20 cellular contexts compared by ENCODE assay signal in genomic region chr9:80874276-80874675, GRCh38.
DNase-seq lines count a peak whose midpoint lies in the region; ATAC-seq and TF ChIP-seq lines count a peak whose summit lies in the region.
"Had no signal": no experiment of that assay in that cellular context is flagged by ENCODE, and none has a peak within 500 bp of the region (broad histone marks: within the 10 kb centered on the region; RNA-seq: fewer than 3 reads in every experiment).

No MANE protein-coding gene starts in this region.

- H4K20me1 ChIP-seq in PC-3 (ENCODE audit: low read length) = no peaks in the 10 kb centered on the region

- no peak overlapping the region for H3K27ac Mint-ChIP-seq in activated CD4-positive, alpha-beta T cell treated with anti-CD3 and anti-CD28 coated beads, Interleukin-2, amount 10 ng/mL, durations not matched to agents 24 days and 14 days
- H3K27ac Mint-ChIP-seq: activated CD4-positive, alpha-beta memory T cell treated with anti-CD3 and anti-CD28 coated beads for 36 hours; CD4-positive, CD25-positive, alpha-beta regulatory T cell; naive thymus-derived CD4-positive, alpha-beta T cell had no signal

- intact Hi-C loops in PC-3 (cut with micrococcal nuclease) = no loop called here
- intact Hi-C loops in activated CD4-positive, alpha-beta T cell treated with anti-CD3 and anti-CD28 coated beads, Interleukin-2, amount 10 ng/mL, durations not matched to agents 24 days and 14 days (cut with micrococcal nuclease) = no loop called here

- peaks cover 20% of the 10 kb centered on the region for H3K4me1 ChIP-seq in PC-3 (ENCODE audit: insufficient read depth, low read length)
- H3K4me1 ChIP-seq: body of pancreas, tibial nerve had no signal

- no peak overlapping the region for H3K4me3 Mint-ChIP-seq in activated CD4-positive, alpha-beta T cell treated with anti-CD3 and anti-CD28 coated beads, Interleukin-2, amount 10 ng/mL, durations not matched to agents 24 days and 14 days
- H3K4me3 Mint-ChIP-seq: activated CD4-positive, alpha-beta memory T cell treated with anti-CD3 and anti-CD28 coated beads for 36 hours; CD4-positive, CD25-positive, alpha-beta regulatory T cell; naive thymus-derived CD4-positive, alpha-beta T cell had no signal

- DNase-seq in COLO829 (ENCODE audit: low spot score) (peak; percentile 56), PC-3 (peak; percentile 80), epithelial cell of esophagus (ENCODE audit: low read depth) (peak; percentile 70), non-pigmented ciliary epithelial cell (ENCODE audit: low read depth) (peak; percentile 72), Kasumi-1 (lab: John Stamatoyannopoulos, UW) (no peak), NCI-H1092 treated with DMSO at 0.1 percent for 48 hours (lab: John Stamatoyannopoulos, UW) (no peak), H7 (no peak)
- no peak for DNase-seq in activated CD4-positive, alpha-beta T cell treated with anti-CD3 and anti-CD28 coated beads, Interleukin-2, amount 10 ng/mL, durations not matched to agents 24 days and 14 days
- DNase-seq: activated CD4-positive, alpha-beta memory T cell treated with anti-CD3 and anti-CD28 coated beads for 36 hours; body of pancreas; CD4-positive, CD25-positive, alpha-beta regulatory T cell; GDM1; left cardiac atrium; naive thymus-derived CD4-positive, alpha-beta T cell; NCI-H2081 treated with DMSO at 0.1 percent for 48 hours; NCI-H82; SIG-M5; stimulated activated CD4-positive, alpha-beta T cell treated with anti-CD3 and anti-CD28 coated beads, Interleukin-2, amount 100 ng/mL, for 48 hours had no signal

- ATAC-seq in PC-3 = peak; percentile 81
- ATAC-seq: body of pancreas; left cardiac atrium; naive thymus-derived CD4-positive, alpha-beta T cell had no signal

- H3K4me3 ChIP-seq in PC-3 (ENCODE audit: low read length) (no peak overlapping the region), epithelial cell of esophagus (ENCODE audit: low read length) (no peak overlapping the region), H7 (ENCODE audit: insufficient read depth, low read depth, low read length) (no peak overlapping the region)
- H3K4me3 ChIP-seq: body of pancreas, tibial nerve had no signal

- TF ChIP-seq CTCF in PC-3 (conservative IDR thresholded peaks at IDR 0.05; ENCODE audit: low read depth, low read length) (no peak), epithelial cell of esophagus (IDR thresholded peaks at IDR 0.05; ENCODE audit: insufficient read depth, low read depth, low read length, missing control alignments) (no peak)

- POLR2A ChIA-PET in PC-3 (lab: Charles Lee; ENCODE audit: unreplicated experiment) = no interaction called here

- H3K27me3 ChIP-seq in PC-3 (ENCODE audit: low read length) (no peaks in the 10 kb centered on the region), H7 (ENCODE audit: control insufficient read depth, insufficient read depth, low read length) (no peaks in the 10 kb centered on the region)
- H3K27me3 ChIP-seq: body of pancreas, tibial nerve had no signal

- no peaks in the 10 kb centered on the region for H3K4me1 Mint-ChIP-seq in activated CD4-positive, alpha-beta T cell treated with anti-CD3 and anti-CD28 coated beads, Interleukin-2, amount 10 ng/mL, durations not matched to agents 24 days and 14 days
- H3K4me1 Mint-ChIP-seq: CD4-positive, CD25-positive, alpha-beta regulatory T cell; naive thymus-derived CD4-positive, alpha-beta T cell had no signal

- H3K36me3 ChIP-seq in PC-3 (ENCODE audit: low read depth, low read length) (no peaks in the 10 kb centered on the region), H7 (replicated peaks; ENCODE audit: control insufficient read depth, insufficient read depth, low read length) (no peaks in the 10 kb centered on the region)
- H3K36me3 ChIP-seq: tibial nerve had no signal

- H3K9me3 Mint-ChIP-seq in activated CD4-positive, alpha-beta T cell treated with anti-CD3 and anti-CD28 coated beads, Interleukin-2, amount 10 ng/mL, durations not matched to agents 24 days and 14 days = no peaks in the 10 kb centered on the region

- peak overlapping the region; percentile 63 for H3K4me2 ChIP-seq in PC-3 (ENCODE audit: low read length)

- BruUV-seq in PC-3 (replicated peaks; lab: Mats Ljungman, UMichigan) = no TSS peak

- no peaks in the 10 kb centered on the region for H3F3A ChIP-seq in PC-3 (ENCODE audit: low read length, unreplicated experiment)

- H2AFZ ChIP-seq in PC-3 (ENCODE audit: low read length) = no peak overlapping the region

- no peaks in the 10 kb centered on the region for H3K9me3 ChIP-seq in PC-3 (ENCODE audit: low read length)
- H3K9me3 ChIP-seq: body of pancreas, tibial nerve had no signal

- no peaks in the 10 kb centered on the region for H3K79me2 ChIP-seq in PC-3 (ENCODE audit: low read length)

- no peaks in the 10 kb centered on the region for H3K27me3 Mint-ChIP-seq in activated CD4-positive, alpha-beta T cell treated with anti-CD3 and anti-CD28 coated beads, Interleukin-2, amount 10 ng/mL, durations not matched to agents 24 days and 14 days
- H3K27me3 Mint-ChIP-seq: activated CD4-positive, alpha-beta memory T cell treated with anti-CD3 and anti-CD28 coated beads for 36 hours; CD4-positive, CD25-positive, alpha-beta regulatory T cell; naive thymus-derived CD4-positive, alpha-beta T cell had no signal

- H3K9ac ChIP-seq in PC-3 (ENCODE audit: low read length) = no peak overlapping the region

- no peaks in the 10 kb centered on the region; the same call in 1 of the 2 replicates for H3K9me2 ChIP-seq in PC-3 (replicated peaks; ENCODE audit: low read length)

- H3K27ac ChIP-seq in PC-3 (ENCODE audit: low read length) = peak overlapping the region; percentile 64
- H3K27ac ChIP-seq: body of pancreas, HL-60, tibial nerve had no signal

- no peaks in the 10 kb centered on the region for H3K36me3 Mint-ChIP-seq in activated CD4-positive, alpha-beta T cell treated with anti-CD3 and anti-CD28 coated beads, Interleukin-2, amount 10 ng/mL, durations not matched to agents 24 days and 14 days (ENCODE audit: low read depth)
- H3K36me3 Mint-ChIP-seq: activated CD4-positive, alpha-beta memory T cell treated with anti-CD3 and anti-CD28 coated beads for 36 hours; CD4-positive, CD25-positive, alpha-beta regulatory T cell; naive thymus-derived CD4-positive, alpha-beta T cell had no signal

- CTCF ChIA-PET in PC-3 (lab: Charles Lee) = no interaction called here

Comparison
In these comparisons a context has a peak if more than half of its experiments do, and no peak if none do; other contexts are left out.
1. DNase-seq: peak in COLO829 (single experiment), PC-3 (single experiment), epithelial cell of esophagus (single experiment) and non-pigmented ciliary epithelial cell (single experiment); none in Kasumi-1 (0 of 2), activated CD4-positive, alpha-beta T cell treated with anti-CD3 and anti-CD28 coated beads, Interleukin-2, amount 10 ng/mL, durations not matched to agents 24 days and 14 days (single experiment), NCI-H1092 treated with DMSO at 0.1 percent for 48 hours (single experiment) and H7 (single experiment).